In the genomic region with DNA sequence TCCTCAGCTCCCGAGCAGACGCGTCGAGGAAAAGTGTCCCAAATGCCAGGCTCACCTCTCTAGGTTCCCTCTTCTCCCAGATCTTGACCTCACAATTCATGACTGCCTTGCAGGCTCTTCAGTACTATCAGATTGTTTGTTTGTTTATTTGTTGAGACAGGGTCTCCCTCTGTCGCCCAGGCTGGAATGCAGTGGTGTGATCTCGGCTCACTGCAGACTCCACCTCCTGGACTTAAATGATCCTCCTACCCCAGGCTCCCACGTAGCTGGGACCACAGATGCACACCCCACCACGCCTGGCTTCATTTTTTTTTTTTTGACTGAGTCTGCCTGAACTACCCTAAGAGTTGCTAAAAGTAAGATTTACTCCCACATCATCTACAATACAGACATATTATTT, we compare ENCODE assay signal across 1 cellular context.
TF ChIP-seq lines count a peak whose summit lies in the region.

No MANE protein-coding gene starts in this region.

TF ChIP-seq in HepG2, 621 proteins besides CTCF, POLR2A, EP300 and RAD21:
- TF ChIP-seq ZNF367 (CRISPR knock-in tag; IDR thresholded peaks at IDR 0.05; ENCODE audit: borderline replicate concordance): no peak
